12 cellular contexts compared by ENCODE assay signal in the genomic region with DNA sequence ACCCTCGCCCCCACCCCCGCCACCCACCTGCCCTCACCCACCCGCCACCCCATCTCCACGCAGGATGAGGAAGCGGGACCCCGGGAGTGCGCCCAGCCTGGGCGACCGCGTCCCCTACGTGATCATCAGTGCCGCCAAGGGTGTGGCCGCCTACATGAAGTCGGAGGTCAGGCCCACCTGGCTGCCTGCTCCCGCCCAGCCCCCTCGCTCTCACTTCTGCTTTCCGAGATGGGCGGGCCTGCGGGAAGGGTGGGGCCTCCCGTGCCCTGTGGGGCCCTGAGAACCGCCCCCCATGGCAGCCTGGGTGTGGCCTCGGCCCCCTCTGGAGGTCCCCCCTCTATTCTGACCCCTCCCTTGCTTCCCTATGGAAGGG. TPM values are rescaled to one million over a fixed set of nuclear protein-coding genes. Genes with fewer than 3 reads are reported as not detected.
DNase-seq lines count a peak whose midpoint lies in the region; ATAC-seq and TF ChIP-seq lines count a peak whose summit lies in the region.
"Had no signal": no experiment of that assay in that cellular context is flagged by ENCODE, and none has a peak within 500 bp of the region (broad histone marks: within the 10 kb centered on the region; RNA-seq: fewer than 3 reads in every experiment).

No MANE protein-coding gene starts in this region.

- no peaks in the 10 kb centered on the region for H3K36me3 ChIP-seq in upper lobe of left lung
- no peaks in the 10 kb centered on the region for H3K36me3 ChIP-seq in CD8-positive, alpha-beta memory T cell (ENCODE audit: insufficient read depth, low read length)
- H3K36me3 ChIP-seq: gastrocnemius medialis, thyroid gland had no signal

- peak; percentile 28 for ATAC-seq in Right ventricle myocardium superior (ENCODE audit: poor library complexity)
- ATAC-seq in HG03108 (IDR thresholded peaks at IDR 0.05; ENCODE audit: unreplicated experiment) = peak; percentile 41
- ATAC-seq in upper lobe of left lung (ENCODE audit: low FRiP score in 2 of 2) = peak; percentile 25 to 57

- H3K27me3 Mint-ChIP-seq in CD8-positive, alpha-beta memory T cell = peaks cover 6 to 17% of the 10 kb centered on the region in 2 donors

- peaks cover 0 to 12% (median 5%) of the 10 kb centered on the region in 4 donors for H3K27me3 ChIP-seq in upper lobe of left lung
- H3K27me3 ChIP-seq in CD8-positive, alpha-beta memory T cell (ENCODE audit: insufficient read depth, low read length, poor library complexity, severe bottlenecking) = peaks cover 11% of the 10 kb centered on the region

- no peak overlapping the region for H3K27ac Mint-ChIP-seq in CD8-positive, alpha-beta memory T cell

- no peak for TF ChIP-seq POLR2A in upper lobe of left lung (IDR thresholded peaks at IDR 0.05)

- no peak for TF ChIP-seq EP300 in upper lobe of left lung (IDR thresholded peaks at IDR 0.05)

- POLR2A ChIA-PET in CD8-positive, alpha-beta memory T cell (lab: Charles Lee) = no interaction called here

- H3K4me3 Mint-ChIP-seq in CD8-positive, alpha-beta memory T cell = no peak overlapping the region

- WGBS in upper lobe of left lung, 2 donors = 77 to 92% methylated on average over 8 to 16 of the region's 22 CpGs

- peaks cover 7 to 12% (median 10%) of the 10 kb centered on the region in 3 donors for H3K4me1 Mint-ChIP-seq in CD8-positive, alpha-beta memory T cell

- H3K4me1 ChIP-seq in upper lobe of left lung = peaks cover 0 to 15% (median 8%) of the 10 kb centered on the region in 4 donors
- H3K4me1 ChIP-seq in CD8-positive, alpha-beta memory T cell (ENCODE audit: insufficient read depth, low read length) = no peaks in the 10 kb centered on the region

- CTCF ChIA-PET in CD8-positive, alpha-beta memory T cell (lab: Charles Lee) = interaction anchor here (1.2 to 2.2 kb wide), 2 partner anchors 47 to 59 kb away, joined by 6 to 11 read pairs; no protein-coding TSS in a partner anchor

- H3K4me3 ChIP-seq in upper lobe of left lung = peak overlapping the region in 1 of 4 donors; percentile 6
- no peak overlapping the region for H3K4me3 ChIP-seq in CD8-positive, alpha-beta memory T cell (ENCODE audit: low read length)
- H3K4me3 ChIP-seq: gastrocnemius medialis, thyroid gland had no signal

- H3K27ac ChIP-seq in upper lobe of left lung = peak overlapping the region in 1 of 4 donors; percentile 6
- H3K27ac ChIP-seq in CD8-positive, alpha-beta memory T cell (ENCODE audit: low read depth, low read length) = no peak overlapping the region
- H3K27ac ChIP-seq: gastrocnemius medialis, thyroid gland had no signal

- TF ChIP-seq CTCF in upper lobe of left lung (IDR thresholded peaks at IDR 0.05) = no peak

- no peaks in the 10 kb centered on the region for H3K9me3 ChIP-seq in upper lobe of left lung
- no peaks in the 10 kb centered on the region for H3K9me3 ChIP-seq in CD8-positive, alpha-beta memory T cell (ENCODE audit: low read length)
- H3K9me3 ChIP-seq: gastrocnemius medialis, thyroid gland had no signal

- DNase-seq in Right ventricle myocardium superior = peak; percentile 59
- no peak for DNase-seq in cardiac septum (ENCODE audit: low spot score)
- peak; percentile 33 for DNase-seq in UCSD-AML1 (lab: John Stamatoyannopoulos, UW; ENCODE audit: unreplicated experiment)
- DNase-seq in upper lobe of left lung = peak; percentile 50 to 88
- DNase-seq in NCI-H774 (lab: John Stamatoyannopoulos, UW) = no peak
- DNase-seq in CD8-positive, alpha-beta memory T cell = no peak
- DNase-seq in hepatic stellate cell (ENCODE audit: low spot score) = no peak
- DNase-seq: gastrocnemius medialis, SHP77 treated with DMSO at 0.1 percent for 48 hours, thyroid gland had no signal

- intact Hi-C loops in Right ventricle myocardium superior (cut with DNase I) = no loop called here
- intact Hi-C loops in cardiac septum (cut with DNase I) = loop anchor here (2.0 kb wide), 1 partner anchor 47 kb away; no protein-coding TSS in a partner anchor

- H3K9me3 Mint-ChIP-seq in CD8-positive, alpha-beta memory T cell = no peaks in the 10 kb centered on the region

- H3K36me3 Mint-ChIP-seq in CD8-positive, alpha-beta memory T cell = peaks cover 0 to 7% (median 0%) of the 10 kb centered on the region in 3 donors

RNA-seq across cellular contexts. Expression of gene SPIB, which starts 3.1 kb away (rescaled TPM):
- total RNA-seq in Right ventricle myocardium superior (not detected), cardiac septum (not detected), upper lobe of left lung (1 to 10 TPM in 1 of 6 donors, under 1 TPM in 3, not detected in 2; 0.13 to 2.1 (median 0.56) TPM)
- 1 to 10 TPM in 1 of 2 experiments, under 1 TPM in 1; 1.00 to 2.2 TPM for total RNA-seq in CD8-positive, alpha-beta memory T cell
- polyA plus RNA-seq in CD8-positive, alpha-beta memory T cell = 0.52 TPM
- total RNA-seq: thyroid gland had no signal

RNA-seq across cellular contexts. Expression of gene MYBPC2, which starts 17.0 kb away (rescaled TPM):
- total RNA-seq in Right ventricle myocardium superior (not detected), cardiac septum (not detected), upper lobe of left lung (under 1 TPM in 2 of 6 donors, not detected in 4; 0.09 to 0.17 TPM)
- under 1 TPM; 0.07 to 0.24 TPM for total RNA-seq in CD8-positive, alpha-beta memory T cell
- polyA plus RNA-seq in CD8-positive, alpha-beta memory T cell = not detected
- total RNA-seq: A673 had no signal

RNA-seq across cellular contexts. Expression of gene POLD1, which starts 31.5 kb away (rescaled TPM):
- total RNA-seq in Right ventricle myocardium superior (7.8 TPM), cardiac septum (8.0 TPM), upper lobe of left lung (10 to 100 TPM; 20.5 to 66.0 (median 44.0) TPM)
- total RNA-seq in CD8-positive, alpha-beta memory T cell = 100 to 1,000 TPM; 154 to 160 TPM
- polyA plus RNA-seq in CD8-positive, alpha-beta memory T cell = 29.4 TPM

RNA-seq across cellular contexts. Expression of gene NR1H2, which starts 39.4 kb away (rescaled TPM):
- 68.4 TPM for total RNA-seq in Right ventricle myocardium superior
- 86.3 TPM for total RNA-seq in cardiac septum
- total RNA-seq in upper lobe of left lung = 100 to 1,000 TPM in 4 of 6 donors, 10 to 100 TPM in 2; 98.3 to 170 (median 123) TPM
- 10 to 100 TPM; 79.7 to 82.3 TPM for total RNA-seq in CD8-positive, alpha-beta memory T cell
- polyA plus RNA-seq in CD8-positive, alpha-beta memory T cell = 95.5 TPM

RNA-seq across cellular contexts. Expression of gene NAPSA, which starts 50.2 kb away (rescaled TPM):
- total RNA-seq in Right ventricle myocardium superior (0.40 TPM), cardiac septum (0.24 TPM), upper lobe of left lung (1,000 to 10,000 TPM; 1,043 to 3,140 (median 1,660) TPM)
- total RNA-seq in CD8-positive, alpha-beta memory T cell = 10 to 100 TPM; 19.7 to 22.5 TPM
- 1.6 TPM for polyA plus RNA-seq in CD8-positive, alpha-beta memory T cell

Comparison
In these comparisons a context has a peak if more than half of its experiments do, and no peak if none do; other contexts are left out.
1. DNase-seq: peak in Right ventricle myocardium superior (single experiment), UCSD-AML1 (single experiment) and upper lobe of left lung (2 of 2); none in cardiac septum (single experiment), NCI-H774 (single experiment), CD8-positive, alpha-beta memory T cell (0 of 5) and hepatic stellate cell (single experiment).
2. Peak in every context shown above with its lines, with median percentiles within 50 percentile points of each other: ATAC-seq.